20 cellular contexts compared by ENCODE assay signal in the genomic region with DNA sequence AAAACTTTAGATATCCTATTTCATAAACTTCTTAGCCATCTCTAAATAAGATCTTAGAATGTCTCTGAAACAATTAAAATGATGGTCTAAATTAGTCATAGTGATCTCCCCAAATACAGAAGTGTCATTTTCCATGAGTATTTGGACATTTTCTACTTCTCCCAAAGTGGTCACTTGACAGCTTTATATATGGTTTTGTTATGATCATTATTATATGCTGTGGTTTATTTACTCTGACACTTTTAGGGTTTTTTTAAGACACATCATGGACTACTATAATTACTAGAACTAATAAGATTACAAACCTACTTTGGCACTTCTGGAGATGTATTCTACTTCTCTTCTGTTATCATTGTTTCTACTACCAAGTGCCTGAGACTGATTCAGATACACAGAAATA.
"Had no signal": no experiment of that assay in that cellular context is flagged by ENCODE, and none has a peak within 500 bp of the region (broad histone marks: within the 10 kb centered on the region; RNA-seq: fewer than 3 reads in every experiment).

No MANE protein-coding gene starts in this region.

- H3K36me3 ChIP-seq: neutrophil, thyroid gland, uterus had no signal

- DNase-seq: effector memory CD4-positive, alpha-beta T cell; kidney glomerular epithelial cell; mammary epithelial cell; mucosa of descending colon; naive thymus-derived CD8-positive, alpha-beta T cell; posterior cingulate gyrus; right cardiac atrium; small intestine; stimulated activated CD4-positive, alpha-beta T cell treated with anti-CD3 and anti-CD28 coated beads, Interleukin-12 subunit alpha, Interleukin-12 subunit beta, amount 100 ng/mL, for 4 hours; stimulated activated CD4-positive, alpha-beta T cell treated with anti-CD3 and anti-CD28 coated beads, Interleukin-2, amount 100 ng/mL, for 48 hours; stimulated activated naive CD8-positive, alpha-beta T cell treated with anti-CD3 and anti-CD28 coated beads, Interleukin-15, Interleukin-2, amounts not matched to agents 100 U/mL and 50 U/mL, for 24 hours; thyroid gland; upper lobe of left lung; uterus had no signal

- H3K4me1 ChIP-seq: esophagus muscularis mucosa, suprapubic skin, thyroid gland, upper lobe of left lung, uterus had no signal

- ATAC-seq: left lobe of liver; mucosa of descending colon; naive thymus-derived CD8-positive, alpha-beta T cell; right cardiac atrium; stimulated activated naive CD8-positive, alpha-beta T cell treated with anti-CD3 and anti-CD28 coated beads, Interleukin-15, Interleukin-2, amounts not matched to agents 100 U/mL and 50 U/mL, for 24 hours had no signal

- H3K27me3 ChIP-seq: esophagus muscularis mucosa, neutrophil, suprapubic skin, thyroid gland, upper lobe of left lung, uterus had no signal

- H3K27me3 Mint-ChIP-seq: naive thymus-derived CD8-positive, alpha-beta T cell had no signal

- H3K4me3 ChIP-seq: coronary artery, esophagus muscularis mucosa, mucosa of descending colon, suprapubic skin, thyroid gland, upper lobe of left lung, uterus had no signal

- H3K4me3 Mint-ChIP-seq: naive thymus-derived CD8-positive, alpha-beta T cell had no signal

- H3K9me3 Mint-ChIP-seq: naive thymus-derived CD8-positive, alpha-beta T cell had no signal

- H3K27ac ChIP-seq: coronary artery, epithelial cell of prostate, esophagus muscularis mucosa, neutrophil, suprapubic skin, thyroid gland, upper lobe of left lung, uterus had no signal

- H3K27ac Mint-ChIP-seq: naive thymus-derived CD8-positive, alpha-beta T cell had no signal

- H3K9me3 ChIP-seq: esophagus muscularis mucosa, mucosa of descending colon, neutrophil, suprapubic skin, thyroid gland, upper lobe of left lung, uterus had no signal
